Comparison of ENCODE assay signal across 1 cellular context in the genomic region with DNA sequence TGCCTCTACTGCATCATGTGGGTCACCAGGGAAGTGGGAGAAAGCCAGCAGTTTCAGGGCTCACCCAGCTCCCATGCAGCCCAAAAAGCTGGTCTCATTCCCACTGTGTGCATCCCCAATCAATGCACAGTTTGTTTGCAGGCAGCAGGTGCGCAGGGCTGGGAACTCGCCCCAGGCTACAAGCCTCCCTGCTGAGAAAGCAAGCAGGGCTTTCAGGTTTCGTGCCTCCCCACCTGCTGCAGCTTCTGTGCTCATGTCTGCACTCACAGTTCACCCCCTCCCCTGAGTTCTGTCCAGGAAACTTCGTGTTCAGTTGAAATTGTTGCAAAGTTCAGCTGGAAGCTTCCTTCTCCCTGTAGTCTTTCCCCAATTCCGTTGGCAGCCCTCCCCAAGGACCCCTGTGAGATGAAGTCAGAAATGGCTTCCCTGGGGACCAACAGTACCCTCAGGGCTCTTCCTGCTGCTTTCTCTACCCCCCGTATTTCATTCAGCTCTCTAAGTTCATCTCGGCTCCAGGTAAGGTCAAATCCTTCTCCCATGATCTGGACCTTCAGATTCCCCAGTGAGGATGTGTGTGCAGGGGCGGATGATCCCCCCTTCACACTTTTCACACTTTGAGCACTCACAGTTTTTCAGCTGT.
TF ChIP-seq lines count a peak whose summit lies in the region.

No MANE protein-coding gene starts in this region.

TF ChIP-seq in GM23338, 12 proteins besides CTCF, POLR2A, EP300 and RAD21 (continued from another document):
- no peak for TF ChIP-seq ZNF462 (CRISPR knock-in tag; IDR thresholded peaks at IDR 0.05)
- no peak for TF ChIP-seq ZNF331 (CRISPR knock-in tag; IDR thresholded peaks at IDR 0.05; ENCODE audit: low read depth)
- no peak for TF ChIP-seq EZH2 (IDR thresholded peaks at IDR 0.05; ENCODE audit: low read depth, unreplicated experiment)
- TF ChIP-seq, protein P1, sequence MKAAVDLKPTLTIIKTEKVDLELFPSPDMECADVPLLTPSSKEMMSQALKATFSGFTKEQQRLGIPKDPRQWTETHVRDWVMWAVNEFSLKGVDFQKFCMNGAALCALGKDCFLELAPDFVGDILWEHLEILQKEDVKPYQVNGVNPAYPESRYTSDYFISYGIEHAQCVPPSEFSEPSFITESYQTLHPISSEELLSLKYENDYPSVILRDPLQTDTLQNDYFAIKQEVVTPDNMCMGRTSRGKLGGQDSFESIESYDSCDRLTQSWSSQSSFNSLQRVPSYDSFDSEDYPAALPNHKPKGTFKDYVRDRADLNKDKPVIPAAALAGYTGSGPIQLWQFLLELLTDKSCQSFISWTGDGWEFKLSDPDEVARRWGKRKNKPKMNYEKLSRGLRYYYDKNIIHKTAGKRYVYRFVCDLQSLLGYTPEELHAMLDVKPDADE (IDR thresholded peaks at IDR 0.05) = no peak
- no peak for TF ChIP-seq CREB1 (CRISPR knock-in tag; IDR thresholded peaks at IDR 0.05; ENCODE audit: low read depth)
- TF ChIP-seq POLR2AphosphoS5 (IDR thresholded peaks at IDR 0.05; ENCODE audit: low read depth) = no peak
- TF ChIP-seq STAT1 (IDR thresholded peaks at IDR 0.05; ENCODE audit: unreplicated experiment) = no peak
- no peak for TF ChIP-seq NANOG (IDR thresholded peaks at IDR 0.05; ENCODE audit: borderline replicate concordance)
- TF ChIP-seq, protein P2, sequence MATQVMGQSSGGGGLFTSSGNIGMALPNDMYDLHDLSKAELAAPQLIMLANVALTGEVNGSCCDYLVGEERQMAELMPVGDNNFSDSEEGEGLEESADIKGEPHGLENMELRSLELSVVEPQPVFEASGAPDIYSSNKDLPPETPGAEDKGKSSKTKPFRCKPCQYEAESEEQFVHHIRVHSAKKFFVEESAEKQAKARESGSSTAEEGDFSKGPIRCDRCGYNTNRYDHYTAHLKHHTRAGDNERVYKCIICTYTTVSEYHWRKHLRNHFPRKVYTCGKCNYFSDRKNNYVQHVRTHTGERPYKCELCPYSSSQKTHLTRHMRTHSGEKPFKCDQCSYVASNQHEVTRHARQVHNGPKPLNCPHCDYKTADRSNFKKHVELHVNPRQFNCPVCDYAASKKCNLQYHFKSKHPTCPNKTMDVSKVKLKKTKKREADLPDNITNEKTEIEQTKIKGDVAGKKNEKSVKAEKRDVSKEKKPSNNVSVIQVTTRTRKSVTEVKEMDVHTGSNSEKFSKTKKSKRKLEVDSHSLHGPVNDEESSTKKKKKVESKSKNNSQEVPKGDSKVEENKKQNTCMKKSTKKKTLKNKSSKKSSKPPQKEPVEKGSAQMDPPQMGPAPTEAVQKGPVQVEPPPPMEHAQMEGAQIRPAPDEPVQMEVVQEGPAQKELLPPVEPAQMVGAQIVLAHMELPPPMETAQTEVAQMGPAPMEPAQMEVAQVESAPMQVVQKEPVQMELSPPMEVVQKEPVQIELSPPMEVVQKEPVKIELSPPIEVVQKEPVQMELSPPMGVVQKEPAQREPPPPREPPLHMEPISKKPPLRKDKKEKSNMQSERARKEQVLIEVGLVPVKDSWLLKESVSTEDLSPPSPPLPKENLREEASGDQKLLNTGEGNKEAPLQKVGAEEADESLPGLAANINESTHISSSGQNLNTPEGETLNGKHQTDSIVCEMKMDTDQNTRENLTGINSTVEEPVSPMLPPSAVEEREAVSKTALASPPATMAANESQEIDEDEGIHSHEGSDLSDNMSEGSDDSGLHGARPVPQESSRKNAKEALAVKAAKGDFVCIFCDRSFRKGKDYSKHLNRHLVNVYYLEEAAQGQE (IDR thresholded peaks at IDR 0.05; ENCODE audit: unreplicated experiment) = no peak
- TF ChIP-seq ZNF114 (CRISPR knock-in tag; IDR thresholded peaks at IDR 0.05) = no peak
- no peak for TF ChIP-seq JUNB (IDR thresholded peaks at IDR 0.05; ENCODE audit: unreplicated experiment)
